ENCODE assay signal across 18 cellular contexts in genomic region chr10:44820094-44820493, GRCh38.
DNase-seq lines count a peak whose midpoint lies in the region; ATAC-seq and TF ChIP-seq lines count a peak whose summit lies in the region.
"Had no signal": no experiment of that assay in that cellular context is flagged by ENCODE, and none has a peak within 500 bp of the region (broad histone marks: within the 10 kb centered on the region; RNA-seq: fewer than 3 reads in every experiment).

No MANE protein-coding gene starts in this region.

- H3K4me1 ChIP-seq in BLaER1 treated with 17β-estradiol and CSF1 and Interleukin-3, amounts not matched to agents 10 nM and 100 nM, result peaks cover 33 to 70% (median 44%) of the 10 kb centered on the region in 10 experiments
- H3K4me1 ChIP-seq in esophagus muscularis mucosa, result no peaks in the 10 kb centered on the region
- H3K4me1 ChIP-seq: BE2C, Caco-2 had no signal

- H3K4me2 ChIP-seq in BLaER1 treated with 17β-estradiol and CSF1 and Interleukin-3, amounts not matched to agents 10 nM and 100 nM, result peak overlapping the region in 7 of 11 experiments; percentile 68 to 93 (median 85); a peak in 11 of 22 replicates

- CTCF ChIA-PET in CD4-positive, alpha-beta T cell (lab: Charles Lee), result no interaction called here

- H3K27ac ChIP-seq in BLaER1 treated with 17β-estradiol and CSF1 and Interleukin-3, amounts not matched to agents 10 nM and 100 nM, result peak overlapping the region in 1 of 11 experiments; percentile 87; a peak in 1 of 22 replicates
- H3K27ac ChIP-seq in esophagus muscularis mucosa (replicated peaks in 1 of 4), result no peak overlapping the region
- H3K27ac ChIP-seq in CD4-positive, alpha-beta T cell (ENCODE audit: low read depth, low read length), result no peak overlapping the region

- no peaks in the 10 kb centered on the region for H3K9me3 Mint-ChIP-seq in stimulated activated effector memory CD8-positive, alpha-beta T cell treated with anti-CD3 and anti-CD28 coated beads, Interleukin-12 subunit alpha, Interleukin-12 subunit beta, amount 100 ng/mL, for 72 hours
- H3K9me3 Mint-ChIP-seq in CD4-positive, alpha-beta T cell, result no peaks in the 10 kb centered on the region
- no peaks in the 10 kb centered on the region for H3K9me3 Mint-ChIP-seq in activated T-cell treated with anti-CD3 and anti-CD28 coated beads, Interleukin-2, amount 50 U/mL, for 72 hours
- H3K9me3 Mint-ChIP-seq: CD8-positive, alpha-beta T cell had no signal

- H3K9ac ChIP-seq in BLaER1 treated with 17β-estradiol and CSF1 and Interleukin-3, amounts not matched to agents 10 nM and 100 nM, result no peak overlapping the region

- no peak overlapping the region for H3K4me3 Mint-ChIP-seq in stimulated activated effector memory CD8-positive, alpha-beta T cell treated with anti-CD3 and anti-CD28 coated beads, Interleukin-12 subunit alpha, Interleukin-12 subunit beta, amount 100 ng/mL, for 72 hours
- H3K4me3 Mint-ChIP-seq in CD4-positive, alpha-beta T cell, result no peak overlapping the region
- no peak overlapping the region for H3K4me3 Mint-ChIP-seq in activated T-cell treated with anti-CD3 and anti-CD28 coated beads, Interleukin-2, amount 50 U/mL, for 72 hours
- H3K4me3 Mint-ChIP-seq: CD14-positive monocyte; CD8-positive, alpha-beta T cell had no signal

- peak; percentile 35 for ATAC-seq in stimulated activated effector memory CD8-positive, alpha-beta T cell treated with anti-CD3 and anti-CD28 coated beads, Interleukin-12 subunit alpha, Interleukin-12 subunit beta, amount 100 ng/mL, for 72 hours
- no peak for ATAC-seq in CD4-positive, alpha-beta T cell (ENCODE audit: poor library complexity)
- ATAC-seq in activated T-cell treated with anti-CD3 and anti-CD28 coated beads, Interleukin-2, amount 50 U/mL, for 72 hours (replicated peaks in 1 of 2), result no peak
- ATAC-seq: CD8-positive, alpha-beta T cell had no signal

- no peak overlapping the region for H3K27ac Mint-ChIP-seq in stimulated activated effector memory CD8-positive, alpha-beta T cell treated with anti-CD3 and anti-CD28 coated beads, Interleukin-12 subunit alpha, Interleukin-12 subunit beta, amount 100 ng/mL, for 72 hours
- no peak overlapping the region for H3K27ac Mint-ChIP-seq in CD4-positive, alpha-beta T cell
- H3K27ac Mint-ChIP-seq in activated T-cell treated with anti-CD3 and anti-CD28 coated beads, Interleukin-2, amount 50 U/mL, for 72 hours, result no peak overlapping the region
- H3K27ac Mint-ChIP-seq: CD4-positive, CD25-positive, alpha-beta regulatory T cell; CD8-positive, alpha-beta T cell had no signal

- POLR2A ChIA-PET in CD4-positive, alpha-beta T cell (lab: Charles Lee), result no interaction called here

- TF ChIP-seq EP300 in esophagus muscularis mucosa (IDR thresholded peaks at IDR 0.05), result no peak

- no peak for TF ChIP-seq CTCF in esophagus muscularis mucosa (IDR thresholded peaks at IDR 0.05)
- TF ChIP-seq CTCF in CD4-positive, alpha-beta T cell (IDR thresholded peaks at IDR 0.05), result no peak

- DNase-seq in esophagus muscularis mucosa (ENCODE audit: extremely low spot score), result peak; percentile 14
- no peak for DNase-seq in stimulated activated effector memory CD8-positive, alpha-beta T cell treated with anti-CD3 and anti-CD28 coated beads, Interleukin-12 subunit alpha, Interleukin-12 subunit beta, amount 100 ng/mL, for 72 hours (ENCODE audit: low spot score in 2 of 2)
- DNase-seq in CD4-positive, alpha-beta T cell, result no peak
- no peak for DNase-seq in activated CD4-positive, CD25-positive, alpha-beta regulatory T cell (lab: John Stamatoyannopoulos, UW)
- no peak for DNase-seq in activated T-cell treated with anti-CD3 and anti-CD28 coated beads, Interleukin-2, amount 50 U/mL, for 72 hours
- DNase-seq in NCI-H446 (lab: John Stamatoyannopoulos, UW), result no peak
- DNase-seq: 8988T; ACHN; BE2C; C1 segment of cervical spinal cord; Caco-2; Calu3; CD4-positive, CD25-positive, alpha-beta regulatory T cell; CD8-positive, alpha-beta T cell; DMS79 treated with DMSO at 0.1 percent for 48 hours; GF-D8 had no signal

- H3K9me3 ChIP-seq in BLaER1 treated with 17β-estradiol and CSF1 and Interleukin-3, amounts not matched to agents 10 nM and 100 nM (replicated peaks in 1 of 11), result peaks cover 0 to 35% (median 12%) of the 10 kb centered on the region in 11 experiments; a peak in 14 of 22 replicates
- H3K9me3 ChIP-seq in esophagus muscularis mucosa, result no peaks in the 10 kb centered on the region
- H3K9me3 ChIP-seq in CD4-positive, alpha-beta T cell (ENCODE audit: control insufficient read depth, low read length), result no peaks in the 10 kb centered on the region
- H3K9me3 ChIP-seq: BE2C, Caco-2 had no signal

- no peak overlapping the region for H3K4me3 ChIP-seq in BLaER1 treated with 17β-estradiol and CSF1 and Interleukin-3, amounts not matched to agents 10 nM and 100 nM
- no peak overlapping the region for H3K4me3 ChIP-seq in esophagus muscularis mucosa

- no peaks in the 10 kb centered on the region for H3K27me3 ChIP-seq in BLaER1 treated with 17β-estradiol and CSF1 and Interleukin-3, amounts not matched to agents 10 nM and 100 nM
- peaks cover 0 to 5% (median 0%) of the 10 kb centered on the region in 4 donors for H3K27me3 ChIP-seq in esophagus muscularis mucosa
- H3K27me3 ChIP-seq in CD4-positive, alpha-beta T cell (ENCODE audit: control insufficient read depth, insufficient read depth, low read length), result no peaks in the 10 kb centered on the region
- H3K27me3 ChIP-seq: BE2C had no signal

- no peaks in the 10 kb centered on the region for H4K20me1 ChIP-seq in BLaER1 treated with 17β-estradiol and CSF1 and Interleukin-3, amounts not matched to agents 10 nM and 100 nM

- H3K36me3 Mint-ChIP-seq in stimulated activated effector memory CD8-positive, alpha-beta T cell treated with anti-CD3 and anti-CD28 coated beads, Interleukin-12 subunit alpha, Interleukin-12 subunit beta, amount 100 ng/mL, for 72 hours, result no peaks in the 10 kb centered on the region
- no peaks in the 10 kb centered on the region for H3K36me3 Mint-ChIP-seq in CD4-positive, alpha-beta T cell (ENCODE audit: low read depth)
- H3K36me3 Mint-ChIP-seq in activated T-cell treated with anti-CD3 and anti-CD28 coated beads, Interleukin-2, amount 50 U/mL, for 72 hours (ENCODE audit: insufficient read depth in 2 of 2), result no peaks in the 10 kb centered on the region
- H3K36me3 Mint-ChIP-seq: CD14-positive monocyte; CD4-positive, CD25-positive, alpha-beta regulatory T cell; CD8-positive, alpha-beta T cell had no signal

- no peaks in the 10 kb centered on the region for H3K4me1 Mint-ChIP-seq in stimulated activated effector memory CD8-positive, alpha-beta T cell treated with anti-CD3 and anti-CD28 coated beads, Interleukin-12 subunit alpha, Interleukin-12 subunit beta, amount 100 ng/mL, for 72 hours
- H3K4me1 Mint-ChIP-seq in CD4-positive, alpha-beta T cell (ENCODE audit: low read depth), result no peaks in the 10 kb centered on the region
- H3K4me1 Mint-ChIP-seq in activated T-cell treated with anti-CD3 and anti-CD28 coated beads, Interleukin-2, amount 50 U/mL, for 72 hours (ENCODE audit: low read depth), result no peaks in the 10 kb centered on the region
- H3K4me1 Mint-ChIP-seq: CD14-positive monocyte; CD4-positive, CD25-positive, alpha-beta regulatory T cell had no signal

- no peaks in the 10 kb centered on the region for H3K36me3 ChIP-seq in BLaER1 treated with 17β-estradiol and CSF1 and Interleukin-3, amounts not matched to agents 10 nM and 100 nM
- H3K36me3 ChIP-seq in esophagus muscularis mucosa, result no peaks in the 10 kb centered on the region
- H3K36me3 ChIP-seq: BE2C had no signal

- no peak for TF ChIP-seq POLR2A in esophagus muscularis mucosa (IDR thresholded peaks at IDR 0.05; ENCODE audit: low read depth)

- 90% methylated on average over 3 of the region's 3 CpGs for WGBS in esophagus muscularis mucosa

- H3K27me3 Mint-ChIP-seq in CD4-positive, alpha-beta T cell, result peaks cover 15% of the 10 kb centered on the region
- peaks cover 6% of the 10 kb centered on the region for H3K27me3 Mint-ChIP-seq in activated T-cell treated with anti-CD3 and anti-CD28 coated beads, Interleukin-2, amount 50 U/mL, for 72 hours (ENCODE audit: low read depth)
- H3K27me3 Mint-ChIP-seq: CD4-positive, CD25-positive, alpha-beta regulatory T cell had no signal

- intact Hi-C loops in esophagus muscularis mucosa (cut with DNase I), result no loop called here
- intact Hi-C loops in CD4-positive, alpha-beta T cell (cut with DNase I, micrococcal nuclease), result no loop called here
